Comparison of ENCODE assay signal across 1 cellular context in the genomic region with DNA sequence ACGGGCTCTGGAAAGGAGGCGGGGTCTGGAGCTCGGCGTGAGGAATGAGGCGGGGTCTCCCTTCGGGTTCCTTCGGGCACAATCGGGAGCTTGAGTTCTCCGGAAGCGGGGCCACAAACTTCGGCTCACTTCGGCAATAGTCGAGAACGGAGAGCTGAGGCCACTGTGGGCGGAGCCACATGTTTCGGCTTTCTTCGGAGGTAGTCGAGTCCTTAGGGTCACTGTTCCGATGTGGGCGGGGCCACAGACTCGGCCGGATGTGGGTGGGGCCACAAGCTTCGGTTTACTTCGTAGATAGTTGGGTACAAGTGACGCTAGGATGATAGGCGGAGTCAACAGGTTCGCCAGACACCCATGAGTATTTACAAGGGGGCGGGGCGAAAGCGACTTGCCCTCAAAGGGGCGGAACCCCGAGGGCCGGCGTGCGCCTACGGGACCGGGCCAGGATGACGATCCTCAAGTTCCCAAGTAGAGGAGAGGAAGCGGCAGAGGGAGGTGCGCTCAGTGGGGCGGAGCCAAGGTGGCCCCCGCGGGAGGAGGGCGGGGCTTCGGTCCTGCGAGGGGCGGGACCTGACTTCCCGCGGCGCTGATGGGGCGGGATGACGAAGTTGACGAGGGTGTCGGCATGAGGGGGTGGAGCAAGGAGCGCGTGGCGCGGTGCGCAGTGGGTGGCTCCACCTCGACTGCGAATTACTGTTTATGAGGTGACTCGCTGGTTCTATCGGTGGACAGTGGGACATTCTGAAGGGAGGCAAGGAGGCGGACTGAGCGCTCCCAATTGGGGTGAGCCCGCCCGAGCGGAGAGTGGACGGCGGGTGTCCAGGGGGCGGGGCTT.
TF ChIP-seq lines count a peak whose summit lies in the region.

No MANE protein-coding gene starts in this region.

TF ChIP-seq in GM12878, 131 proteins besides CTCF, POLR2A, EP300 and RAD21 (continues in another document):
- no peak for TF ChIP-seq TBL1XR1 (IDR thresholded peaks at IDR 0.05; ENCODE audit: low read depth, low read length)
- TF ChIP-seq YBX1 (IDR thresholded peaks at IDR 0.05) = no peak
- TF ChIP-seq IRF4 (IDR thresholded peaks at IDR 0.05; ENCODE audit: low read depth, low read length) = peak; percentile 7; the same call in 1 of the 2 replicates
- TF ChIP-seq MYB (IDR thresholded peaks at IDR 0.05; ENCODE audit: borderline replicate concordance, low read depth, low read length) = no peak
- TF ChIP-seq, protein P1, sequence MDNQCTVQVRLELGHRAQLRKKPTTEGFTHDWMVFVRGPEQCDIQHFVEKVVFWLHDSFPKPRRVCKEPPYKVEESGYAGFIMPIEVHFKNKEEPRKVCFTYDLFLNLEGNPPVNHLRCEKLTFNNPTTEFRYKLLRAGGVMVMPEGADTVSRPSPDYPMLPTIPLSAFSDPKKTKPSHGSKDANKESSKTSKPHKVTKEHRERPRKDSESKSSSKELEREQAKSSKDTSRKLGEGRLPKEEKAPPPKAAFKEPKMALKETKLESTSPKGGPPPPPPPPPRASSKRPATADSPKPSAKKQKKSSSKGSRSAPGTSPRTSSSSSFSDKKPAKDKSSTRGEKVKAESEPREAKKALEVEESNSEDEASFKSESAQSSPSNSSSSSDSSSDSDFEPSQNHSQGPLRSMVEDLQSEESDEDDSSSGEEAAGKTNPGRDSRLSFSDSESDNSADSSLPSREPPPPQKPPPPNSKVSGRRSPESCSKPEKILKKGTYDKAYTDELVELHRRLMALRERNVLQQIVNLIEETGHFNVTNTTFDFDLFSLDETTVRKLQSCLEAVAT (IDR thresholded peaks at IDR 0.05) = peak; percentile 40; the same call in 1 of the 2 replicates
- no peak for TF ChIP-seq STAT1 (conservative IDR thresholded peaks at IDR 0.05)
- TF ChIP-seq MXI1 (IDR thresholded peaks at IDR 0.05; ENCODE audit: low read depth, low read length) = peak; percentile 83
- TF ChIP-seq, protein P2, sequence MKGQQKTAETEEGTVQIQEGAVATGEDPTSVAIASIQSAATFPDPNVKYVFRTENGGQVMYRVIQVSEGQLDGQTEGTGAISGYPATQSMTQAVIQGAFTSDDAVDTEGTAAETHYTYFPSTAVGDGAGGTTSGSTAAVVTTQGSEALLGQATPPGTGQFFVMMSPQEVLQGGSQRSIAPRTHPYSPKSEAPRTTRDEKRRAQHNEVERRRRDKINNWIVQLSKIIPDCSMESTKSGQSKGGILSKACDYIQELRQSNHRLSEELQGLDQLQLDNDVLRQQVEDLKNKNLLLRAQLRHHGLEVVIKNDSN (IDR thresholded peaks at IDR 0.05; ENCODE audit: borderline replicate concordance, extremely low read length, insufficient read depth, low read depth, low read length) = no peak
- TF ChIP-seq, protein P3, sequence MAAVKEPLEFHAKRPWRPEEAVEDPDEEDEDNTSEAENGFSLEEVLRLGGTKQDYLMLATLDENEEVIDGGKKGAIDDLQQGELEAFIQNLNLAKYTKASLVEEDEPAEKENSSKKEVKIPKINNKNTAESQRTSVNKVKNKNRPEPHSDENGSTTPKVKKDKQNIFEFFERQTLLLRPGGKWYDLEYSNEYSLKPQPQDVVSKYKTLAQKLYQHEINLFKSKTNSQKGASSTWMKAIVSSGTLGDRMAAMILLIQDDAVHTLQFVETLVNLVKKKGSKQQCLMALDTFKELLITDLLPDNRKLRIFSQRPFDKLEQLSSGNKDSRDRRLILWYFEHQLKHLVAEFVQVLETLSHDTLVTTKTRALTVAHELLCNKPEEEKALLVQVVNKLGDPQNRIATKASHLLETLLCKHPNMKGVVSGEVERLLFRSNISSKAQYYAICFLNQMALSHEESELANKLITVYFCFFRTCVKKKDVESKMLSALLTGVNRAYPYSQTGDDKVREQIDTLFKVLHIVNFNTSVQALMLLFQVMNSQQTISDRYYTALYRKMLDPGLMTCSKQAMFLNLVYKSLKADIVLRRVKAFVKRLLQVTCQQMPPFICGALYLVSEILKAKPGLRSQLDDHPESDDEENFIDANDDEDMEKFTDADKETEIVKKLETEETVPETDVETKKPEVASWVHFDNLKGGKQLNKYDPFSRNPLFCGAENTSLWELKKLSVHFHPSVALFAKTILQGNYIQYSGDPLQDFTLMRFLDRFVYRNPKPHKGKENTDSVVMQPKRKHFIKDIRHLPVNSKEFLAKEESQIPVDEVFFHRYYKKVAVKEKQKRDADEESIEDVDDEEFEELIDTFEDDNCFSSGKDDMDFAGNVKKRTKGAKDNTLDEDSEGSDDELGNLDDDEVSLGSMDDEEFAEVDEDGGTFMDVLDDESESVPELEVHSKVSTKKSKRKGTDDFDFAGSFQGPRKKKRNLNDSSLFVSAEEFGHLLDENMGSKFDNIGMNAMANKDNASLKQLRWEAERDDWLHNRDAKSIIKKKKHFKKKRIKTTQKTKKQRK (IDR thresholded peaks at IDR 0.05; ENCODE audit: low read depth, low read length) = no peak
- TF ChIP-seq NR2C2 (IDR thresholded peaks at IDR 0.05; ENCODE audit: borderline replicate concordance, control insufficient read depth, insufficient read length, low read depth) = no peak
- TF ChIP-seq HDGF (IDR thresholded peaks at IDR 0.05) = peak; percentile 74
- TF ChIP-seq, protein P4, sequence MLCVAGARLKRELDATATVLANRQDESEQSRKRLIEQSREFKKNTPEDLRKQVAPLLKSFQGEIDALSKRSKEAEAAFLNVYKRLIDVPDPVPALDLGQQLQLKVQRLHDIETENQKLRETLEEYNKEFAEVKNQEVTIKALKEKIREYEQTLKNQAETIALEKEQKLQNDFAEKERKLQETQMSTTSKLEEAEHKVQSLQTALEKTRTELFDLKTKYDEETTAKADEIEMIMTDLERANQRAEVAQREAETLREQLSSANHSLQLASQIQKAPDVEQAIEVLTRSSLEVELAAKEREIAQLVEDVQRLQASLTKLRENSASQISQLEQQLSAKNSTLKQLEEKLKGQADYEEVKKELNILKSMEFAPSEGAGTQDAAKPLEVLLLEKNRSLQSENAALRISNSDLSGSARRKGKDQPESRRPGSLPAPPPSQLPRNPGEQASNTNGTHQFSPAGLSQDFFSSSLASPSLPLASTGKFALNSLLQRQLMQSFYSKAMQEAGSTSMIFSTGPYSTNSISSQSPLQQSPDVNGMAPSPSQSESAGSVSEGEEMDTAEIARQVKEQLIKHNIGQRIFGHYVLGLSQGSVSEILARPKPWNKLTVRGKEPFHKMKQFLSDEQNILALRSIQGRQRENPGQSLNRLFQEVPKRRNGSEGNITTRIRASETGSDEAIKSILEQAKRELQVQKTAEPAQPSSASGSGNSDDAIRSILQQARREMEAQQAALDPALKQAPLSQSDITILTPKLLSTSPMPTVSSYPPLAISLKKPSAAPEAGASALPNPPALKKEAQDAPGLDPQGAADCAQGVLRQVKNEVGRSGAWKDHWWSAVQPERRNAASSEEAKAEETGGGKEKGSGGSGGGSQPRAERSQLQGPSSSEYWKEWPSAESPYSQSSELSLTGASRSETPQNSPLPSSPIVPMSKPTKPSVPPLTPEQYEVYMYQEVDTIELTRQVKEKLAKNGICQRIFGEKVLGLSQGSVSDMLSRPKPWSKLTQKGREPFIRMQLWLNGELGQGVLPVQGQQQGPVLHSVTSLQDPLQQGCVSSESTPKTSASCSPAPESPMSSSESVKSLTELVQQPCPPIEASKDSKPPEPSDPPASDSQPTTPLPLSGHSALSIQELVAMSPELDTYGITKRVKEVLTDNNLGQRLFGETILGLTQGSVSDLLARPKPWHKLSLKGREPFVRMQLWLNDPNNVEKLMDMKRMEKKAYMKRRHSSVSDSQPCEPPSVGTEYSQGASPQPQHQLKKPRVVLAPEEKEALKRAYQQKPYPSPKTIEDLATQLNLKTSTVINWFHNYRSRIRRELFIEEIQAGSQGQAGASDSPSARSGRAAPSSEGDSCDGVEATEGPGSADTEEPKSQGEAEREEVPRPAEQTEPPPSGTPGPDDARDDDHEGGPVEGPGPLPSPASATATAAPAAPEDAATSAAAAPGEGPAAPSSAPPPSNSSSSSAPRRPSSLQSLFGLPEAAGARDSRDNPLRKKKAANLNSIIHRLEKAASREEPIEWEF (IDR thresholded peaks at IDR 0.05; ENCODE audit: insufficient replicate concordance, low read depth, low read length) = no peak
- TF ChIP-seq IKZF1 (conservative IDR thresholded peaks at IDR 0.05) = no peak
- TF ChIP-seq, protein P5, sequence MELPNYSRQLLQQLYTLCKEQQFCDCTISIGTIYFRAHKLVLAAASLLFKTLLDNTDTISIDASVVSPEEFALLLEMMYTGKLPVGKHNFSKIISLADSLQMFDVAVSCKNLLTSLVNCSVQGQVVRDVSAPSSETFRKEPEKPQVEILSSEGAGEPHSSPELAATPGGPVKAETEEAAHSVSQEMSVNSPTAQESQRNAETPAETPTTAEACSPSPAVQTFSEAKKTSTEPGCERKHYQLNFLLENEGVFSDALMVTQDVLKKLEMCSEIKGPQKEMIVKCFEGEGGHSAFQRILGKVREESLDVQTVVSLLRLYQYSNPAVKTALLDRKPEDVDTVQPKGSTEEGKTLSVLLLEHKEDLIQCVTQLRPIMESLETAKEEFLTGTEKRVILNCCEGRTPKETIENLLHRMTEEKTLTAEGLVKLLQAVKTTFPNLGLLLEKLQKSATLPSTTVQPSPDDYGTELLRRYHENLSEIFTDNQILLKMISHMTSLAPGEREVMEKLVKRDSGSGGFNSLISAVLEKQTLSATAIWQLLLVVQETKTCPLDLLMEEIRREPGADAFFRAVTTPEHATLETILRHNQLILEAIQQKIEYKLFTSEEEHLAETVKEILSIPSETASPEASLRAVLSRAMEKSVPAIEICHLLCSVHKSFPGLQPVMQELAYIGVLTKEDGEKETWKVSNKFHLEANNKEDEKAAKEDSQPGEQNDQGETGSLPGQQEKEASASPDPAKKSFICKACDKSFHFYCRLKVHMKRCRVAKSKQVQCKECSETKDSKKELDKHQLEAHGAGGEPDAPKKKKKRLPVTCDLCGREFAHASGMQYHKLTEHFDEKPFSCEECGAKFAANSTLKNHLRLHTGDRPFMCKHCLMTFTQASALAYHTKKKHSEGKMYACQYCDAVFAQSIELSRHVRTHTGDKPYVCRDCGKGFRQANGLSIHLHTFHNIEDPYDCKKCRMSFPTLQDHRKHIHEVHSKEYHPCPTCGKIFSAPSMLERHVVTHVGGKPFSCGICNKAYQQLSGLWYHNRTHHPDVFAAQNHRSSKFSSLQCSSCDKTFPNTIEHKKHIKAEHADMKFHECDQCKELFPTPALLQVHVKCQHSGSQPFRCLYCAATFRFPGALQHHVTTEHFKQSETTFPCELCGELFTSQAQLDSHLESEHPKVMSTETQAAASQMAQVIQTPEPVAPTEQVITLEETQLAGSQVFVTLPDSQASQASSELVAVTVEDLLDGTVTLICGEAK (IDR thresholded peaks at IDR 0.05; ENCODE audit: borderline replicate concordance) = no peak
- TF ChIP-seq, protein P6, sequence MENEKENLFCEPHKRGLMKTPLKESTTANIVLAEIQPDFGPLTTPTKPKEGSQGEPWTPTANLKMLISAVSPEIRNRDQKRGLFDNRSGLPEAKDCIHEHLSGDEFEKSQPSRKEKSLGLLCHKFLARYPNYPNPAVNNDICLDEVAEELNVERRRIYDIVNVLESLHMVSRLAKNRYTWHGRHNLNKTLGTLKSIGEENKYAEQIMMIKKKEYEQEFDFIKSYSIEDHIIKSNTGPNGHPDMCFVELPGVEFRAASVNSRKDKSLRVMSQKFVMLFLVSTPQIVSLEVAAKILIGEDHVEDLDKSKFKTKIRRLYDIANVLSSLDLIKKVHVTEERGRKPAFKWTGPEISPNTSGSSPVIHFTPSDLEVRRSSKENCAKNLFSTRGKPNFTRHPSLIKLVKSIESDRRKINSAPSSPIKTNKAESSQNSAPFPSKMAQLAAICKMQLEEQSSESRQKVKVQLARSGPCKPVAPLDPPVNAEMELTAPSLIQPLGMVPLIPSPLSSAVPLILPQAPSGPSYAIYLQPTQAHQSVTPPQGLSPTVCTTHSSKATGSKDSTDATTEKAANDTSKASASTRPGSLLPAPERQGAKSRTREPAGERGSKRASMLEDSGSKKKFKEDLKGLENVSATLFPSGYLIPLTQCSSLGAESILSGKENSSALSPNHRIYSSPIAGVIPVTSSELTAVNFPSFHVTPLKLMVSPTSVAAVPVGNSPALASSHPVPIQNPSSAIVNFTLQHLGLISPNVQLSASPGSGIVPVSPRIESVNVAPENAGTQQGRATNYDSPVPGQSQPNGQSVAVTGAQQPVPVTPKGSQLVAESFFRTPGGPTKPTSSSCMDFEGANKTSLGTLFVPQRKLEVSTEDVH (IDR thresholded peaks at IDR 0.05; ENCODE audit: low read depth, partially characterized antibody) = peak; percentile 70
- TF ChIP-seq SMAD1 (IDR thresholded peaks at IDR 0.05; ENCODE audit: low read depth, partially characterized antibody) = peak; percentile 58
- TF ChIP-seq RCOR1 (conservative IDR thresholded peaks at IDR 0.05; ENCODE audit: low read depth, low read length) = no peak
- TF ChIP-seq BACH1 (IDR thresholded peaks at IDR 0.05; ENCODE audit: borderline replicate concordance) = peak; percentile 54; the same call in 1 of the 2 replicates
- TF ChIP-seq, protein P7, sequence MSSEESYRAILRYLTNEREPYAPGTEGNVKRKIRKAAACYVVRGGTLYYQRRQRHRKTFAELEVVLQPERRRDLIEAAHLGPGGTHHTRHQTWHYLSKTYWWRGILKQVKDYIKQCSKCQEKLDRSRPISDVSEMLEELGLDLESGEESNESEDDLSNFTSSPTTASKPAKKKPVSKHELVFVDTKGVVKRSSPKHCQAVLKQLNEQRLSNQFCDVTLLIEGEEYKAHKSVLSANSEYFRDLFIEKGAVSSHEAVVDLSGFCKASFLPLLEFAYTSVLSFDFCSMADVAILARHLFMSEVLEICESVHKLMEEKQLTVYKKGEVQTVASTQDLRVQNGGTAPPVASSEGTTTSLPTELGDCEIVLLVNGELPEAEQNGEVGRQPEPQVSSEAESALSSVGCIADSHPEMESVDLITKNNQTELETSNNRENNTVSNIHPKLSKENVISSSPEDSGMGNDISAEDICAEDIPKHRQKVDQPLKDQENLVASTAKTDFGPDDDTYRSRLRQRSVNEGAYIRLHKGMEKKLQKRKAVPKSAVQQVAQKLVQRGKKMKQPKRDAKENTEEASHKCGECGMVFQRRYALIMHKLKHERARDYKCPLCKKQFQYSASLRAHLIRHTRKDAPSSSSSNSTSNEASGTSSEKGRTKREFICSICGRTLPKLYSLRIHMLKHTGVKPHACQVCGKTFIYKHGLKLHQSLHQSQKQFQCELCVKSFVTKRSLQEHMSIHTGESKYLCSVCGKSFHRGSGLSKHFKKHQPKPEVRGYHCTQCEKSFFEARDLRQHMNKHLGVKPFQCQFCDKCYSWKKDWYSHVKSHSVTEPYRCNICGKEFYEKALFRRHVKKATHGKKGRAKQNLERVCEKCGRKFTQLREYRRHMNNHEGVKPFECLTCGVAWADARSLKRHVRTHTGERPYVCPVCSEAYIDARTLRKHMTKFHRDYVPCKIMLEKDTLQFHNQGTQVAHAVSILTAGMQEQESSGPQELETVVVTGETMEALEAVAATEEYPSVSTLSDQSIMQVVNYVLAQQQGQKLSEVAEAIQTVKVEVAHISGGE (CRISPR knock-in tag; IDR thresholded peaks at IDR 0.05) = no peak
- no peak for TF ChIP-seq EED (IDR thresholded peaks at IDR 0.05; ENCODE audit: low read depth)
- no peak for TF ChIP-seq ZNF622 (IDR thresholded peaks at IDR 0.05)
- TF ChIP-seq MYC (IDR thresholded peaks at IDR 0.05; ENCODE audit: insufficient read depth, insufficient read length, insufficient replicate concordance, low read length, severe bottlenecking) = peak; percentile 63
- no peak for TF ChIP-seq GATAD2B (conservative IDR thresholded peaks at IDR 0.05; ENCODE audit: low read depth)
- TF ChIP-seq ZZZ3 (IDR thresholded peaks at IDR 0.05; ENCODE audit: control insufficient read depth, insufficient read length, low read depth) = no peak
- TF ChIP-seq, protein P8, sequence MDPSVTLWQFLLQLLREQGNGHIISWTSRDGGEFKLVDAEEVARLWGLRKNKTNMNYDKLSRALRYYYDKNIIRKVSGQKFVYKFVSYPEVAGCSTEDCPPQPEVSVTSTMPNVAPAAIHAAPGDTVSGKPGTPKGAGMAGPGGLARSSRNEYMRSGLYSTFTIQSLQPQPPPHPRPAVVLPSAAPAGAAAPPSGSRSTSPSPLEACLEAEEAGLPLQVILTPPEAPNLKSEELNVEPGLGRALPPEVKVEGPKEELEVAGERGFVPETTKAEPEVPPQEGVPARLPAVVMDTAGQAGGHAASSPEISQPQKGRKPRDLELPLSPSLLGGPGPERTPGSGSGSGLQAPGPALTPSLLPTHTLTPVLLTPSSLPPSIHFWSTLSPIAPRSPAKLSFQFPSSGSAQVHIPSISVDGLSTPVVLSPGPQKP (IDR thresholded peaks at IDR 0.05; ENCODE audit: low read depth, low read length) = no peak
